Comparison of ENCODE assay signal across 1 cellular context in genomic region chr3:179375091-179375999, GRCh38.
A peak's percentile ranks its signal among the peaks of the same experiment; 100 is the strongest.
TF ChIP-seq lines count a peak whose summit lies in the region.

No MANE protein-coding gene starts in this region.

TF ChIP-seq in K562, 482 proteins besides CTCF, POLR2A, EP300 and RAD21 (continued from another document and continues in another):
- TF ChIP-seq ZNF592 (IDR thresholded peaks at IDR 0.05), result peak; percentile 63; the same call in 1 of the 2 replicates
- TF ChIP-seq ZNF398 (CRISPR knock-in tag; IDR thresholded peaks at IDR 0.05), result no peak
- TF ChIP-seq PHB2 (IDR thresholded peaks at IDR 0.05; ENCODE audit: low read depth), result peak; percentile 94
- TF ChIP-seq RFX7 (CRISPR knock-in tag; IDR thresholded peaks at IDR 0.05), result no peak
- TF ChIP-seq ZNF280A (IDR thresholded peaks at IDR 0.05; ENCODE audit: low read depth, partially characterized antibody), result no peak
- TF ChIP-seq GABPB1 (CRISPR knock-in tag; IDR thresholded peaks at IDR 0.05), result no peak
- TF ChIP-seq SIX5 (IDR thresholded peaks at IDR 0.05; ENCODE audit: borderline replicate concordance in 1 of 2, insufficient read depth in 1 of 2, low read depth in 1 of 2, low read length in 2 of 2), result no peak
- TF ChIP-seq ZBTB49 (CRISPR knock-in tag; IDR thresholded peaks at IDR 0.05; ENCODE audit: borderline replicate concordance), result no peak
- no peak for TF ChIP-seq SMAD1 (IDR thresholded peaks at IDR 0.05; ENCODE audit: low read depth, low read length, partially characterized antibody)
- peak; percentile 95; the same call in 1 of the 2 replicates for TF ChIP-seq CC2D1A (IDR thresholded peaks at IDR 0.05)
- no peak for TF ChIP-seq ATF2 (CRISPR knock-in tag; IDR thresholded peaks at IDR 0.05)
- peak; percentile 69; the same call in 1 of the 2 replicates for TF ChIP-seq GATAD2A (IDR thresholded peaks at IDR 0.05)
- TF ChIP-seq FOXK2 (conservative IDR thresholded peaks at IDR 0.05 in 1 of 2, IDR thresholded peaks at IDR 0.05 in 1 of 2; ENCODE audit: low read depth in 2 of 2), result peak; percentile 44 to 56; a peak in 2 of 4 replicates
- no peak for TF ChIP-seq MCM7 (IDR thresholded peaks at IDR 0.05)
- TF ChIP-seq CBX1 (IDR thresholded peaks at IDR 0.05; ENCODE audit: low read depth), result no peak
- no peak for TF ChIP-seq HBP1 (CRISPR knock-in tag; IDR thresholded peaks at IDR 0.05)
- TF ChIP-seq ZNF143 (CRISPR knock-in tag; IDR thresholded peaks at IDR 0.05), result no peak
- TF ChIP-seq TSHZ1 (CRISPR knock-in tag; IDR thresholded peaks at IDR 0.05), result no peak
- TF ChIP-seq FOXA3 (CRISPR knock-in tag; conservative IDR thresholded peaks at IDR 0.05 in 1 of 2, IDR thresholded peaks at IDR 0.05 in 1 of 2), result no peak
- TF ChIP-seq CCNT2 (IDR thresholded peaks at IDR 0.05; ENCODE audit: borderline replicate concordance, extremely low read depth, insufficient read length, low read depth, low read length), result peak; percentile 90
- peak; percentile 66 for TF ChIP-seq BRD9 (IDR thresholded peaks at IDR 0.05; ENCODE audit: low read depth, partially characterized antibody)
- no peak for TF ChIP-seq ZBTB17 (CRISPR knock-in tag; IDR thresholded peaks at IDR 0.05)
- no peak for TF ChIP-seq MCM3 (IDR thresholded peaks at IDR 0.05)
- no peak for TF ChIP-seq GABPB2 (CRISPR knock-in tag; conservative IDR thresholded peaks at IDR 0.05)
- TF ChIP-seq CBX8 (IDR thresholded peaks at IDR 0.05; ENCODE audit: borderline replicate concordance, extremely low read depth, low read depth, low read length, poor library complexity, severe bottlenecking), result no peak
- TF ChIP-seq KAT7 (CRISPR knock-in tag; IDR thresholded peaks at IDR 0.05; ENCODE audit: borderline replicate concordance), result no peak
- no peak for TF ChIP-seq EWSR1 (IDR thresholded peaks at IDR 0.05; ENCODE audit: borderline replicate concordance, low read depth, partially characterized antibody)
- TF ChIP-seq CTBP1 (IDR thresholded peaks at IDR 0.05; ENCODE audit: borderline replicate concordance), result no peak
- TF ChIP-seq FOXA1 (IDR thresholded peaks at IDR 0.05; ENCODE audit: borderline replicate concordance), result no peak
- TF ChIP-seq BACH1 (tag; IDR thresholded peaks at IDR 0.05), result no peak
- TF ChIP-seq MXI1 (IDR thresholded peaks at IDR 0.05; ENCODE audit: low read depth, low read length), result peak; percentile 46; the same call in 1 of the 2 replicates
- no peak for TF ChIP-seq NFE2L1 (tag; IDR thresholded peaks at IDR 0.05; ENCODE audit: borderline replicate concordance, low read depth)
- TF ChIP-seq MIER1 (IDR thresholded peaks at IDR 0.05; ENCODE audit: low read depth), result no peak
- TF ChIP-seq HOMEZ (CRISPR knock-in tag; IDR thresholded peaks at IDR 0.05), result no peak
- no peak for TF ChIP-seq ZNF717 (CRISPR knock-in tag; IDR thresholded peaks at IDR 0.05)
- TF ChIP-seq BRF2 (IDR thresholded peaks at IDR 0.05; ENCODE audit: borderline replicate concordance, insufficient read depth, insufficient read length), result no peak
- no peak for TF ChIP-seq CCAR2 (IDR thresholded peaks at IDR 0.05; ENCODE audit: low read depth, low read length)
- TF ChIP-seq PCBP2 (IDR thresholded peaks at IDR 0.05; ENCODE audit: low read depth, low read length, poor library complexity, severe bottlenecking), result no peak
- 0 out of 2 replicates have a peak, but pooled peaks have one; percentile 36 for TF ChIP-seq MYNN (IDR thresholded peaks at IDR 0.05)
- no peak for TF ChIP-seq MYNN (CRISPR knock-in tag; IDR thresholded peaks at IDR 0.05)
- TF ChIP-seq PPARD (CRISPR knock-in tag; IDR thresholded peaks at IDR 0.05), result no peak
- no peak for TF ChIP-seq WHSC1 (IDR thresholded peaks at IDR 0.05; ENCODE audit: low read length)
- no peak for TF ChIP-seq POLR2G (IDR thresholded peaks at IDR 0.05; ENCODE audit: low read depth, low read length)
- no peak for TF ChIP-seq ZKSCAN1 (IDR thresholded peaks at IDR 0.05; ENCODE audit: low read depth, low read length)
